In genomic region chr5:10863763-10864383, GRCh38 we compare ENCODE assay signal across 8 cellular contexts.
A peak's percentile ranks its signal among the peaks of the same experiment; 100 is the strongest.
DNase-seq lines count a peak whose midpoint lies in the region; ATAC-seq lines count a peak whose summit lies in the region.

No MANE protein-coding gene starts in this region.

- intact Hi-C loops in activated CD4-positive, alpha-beta T cell treated with anti-CD3 and anti-CD28 coated beads for 36 hours (cut with DNase I, micrococcal nuclease) = loop anchor here in 1 of 2 experiments (2.0 to 10.0 kb wide), 4 partner anchors 167 to 1159 kb away; no protein-coding TSS in a partner anchor

- POLR2A ChIA-PET in activated CD4-positive, alpha-beta T cell treated with anti-CD3 and anti-CD28 coated beads for 36 hours (lab: Charles Lee) = no interaction called here

- no peak overlapping the region for H3K9ac ChIP-seq in mesendoderm (ENCODE audit: low read length)

- H4K8ac ChIP-seq in mesendoderm (ENCODE audit: low read depth, low read length) = no peak overlapping the region

- no peaks in the 10 kb centered on the region for H3K36me3 ChIP-seq in mesendoderm (ENCODE audit: control insufficient read depth, insufficient read depth, low read length)

- H3K4me3 ChIP-seq in mesendoderm (ENCODE audit: low read length) = no peak overlapping the region

- H3K4me1 ChIP-seq in mesendoderm (ENCODE audit: control insufficient read depth, low read depth, low read length) = no peaks in the 10 kb centered on the region

- no peak overlapping the region for H3K23ac ChIP-seq in mesendoderm (ENCODE audit: low read length)

- peaks cover 2% of the 10 kb centered on the region for H3K27me3 Mint-ChIP-seq in activated CD4-positive, alpha-beta T cell treated with anti-CD3 and anti-CD28 coated beads for 36 hours
- H3K27me3 Mint-ChIP-seq in stimulated activated naive CD8-positive, alpha-beta T cell treated with anti-CD3 and anti-CD28 coated beads, Interleukin-15, amount 100 ng/mL, for 72 hours = peaks cover 21% of the 10 kb centered on the region

- no peak overlapping the region for H2AK5ac ChIP-seq in mesendoderm (ENCODE audit: low read length)

- no peaks in the 10 kb centered on the region for H3K79me2 ChIP-seq in mesendoderm (ENCODE audit: control insufficient read depth, insufficient read depth, low read length)

- H3K36me3 Mint-ChIP-seq in activated CD4-positive, alpha-beta T cell treated with anti-CD3 and anti-CD28 coated beads for 36 hours (ENCODE audit: low read depth) = no peaks in the 10 kb centered on the region

- no peak overlapping the region for H3K4ac ChIP-seq in mesendoderm (ENCODE audit: low read depth, low read length)

- no peak overlapping the region for H3K4me3 Mint-ChIP-seq in activated CD4-positive, alpha-beta T cell treated with anti-CD3 and anti-CD28 coated beads for 36 hours
- no peak overlapping the region for H3K4me3 Mint-ChIP-seq in stimulated activated naive CD8-positive, alpha-beta T cell treated with anti-CD3 and anti-CD28 coated beads, Interleukin-15, amount 100 ng/mL, for 72 hours

- no CpG with 5 or more reads among the region's 15 CpGs for WGBS in mesendoderm (ENCODE audit: extremely low coverage, insufficient coverage, low lambda C conversion rate)

- H2BK15ac ChIP-seq in mesendoderm (replicated peaks; ENCODE audit: low read depth) = no peak overlapping the region

- DNase-seq in activated gamma-delta T cell treated with Interleukin-2 at 50 U/mL for 16 hours (peak; percentile 52), activated gamma-delta T cell (lab: John Stamatoyannopoulos, UW) (no peak), NAMALWA (ENCODE audit: low spot score) (peak; percentile 76), dermis blood vessel endothelial cell (peak; percentile 71), mesendoderm (peak; percentile 80)
- DNase-seq in activated CD4-positive, alpha-beta T cell treated with anti-CD3 and anti-CD28 coated beads for 36 hours = peak; percentile 78
- DNase-seq in stimulated activated naive CD8-positive, alpha-beta T cell treated with anti-CD3 and anti-CD28 coated beads, Interleukin-15, amount 100 ng/mL, for 72 hours = peak; percentile 49 to 54

- no peak overlapping the region for H3K4me2 ChIP-seq in mesendoderm (ENCODE audit: low read length)

- H3K27ac Mint-ChIP-seq in activated CD4-positive, alpha-beta T cell treated with anti-CD3 and anti-CD28 coated beads for 36 hours = no peak overlapping the region
- H3K27ac Mint-ChIP-seq in stimulated activated naive CD8-positive, alpha-beta T cell treated with anti-CD3 and anti-CD28 coated beads, Interleukin-15, amount 100 ng/mL, for 72 hours = no peak overlapping the region

- no peaks in the 10 kb centered on the region for H3K9me3 Mint-ChIP-seq in activated CD4-positive, alpha-beta T cell treated with anti-CD3 and anti-CD28 coated beads for 36 hours (ENCODE audit: low read depth)
- no peaks in the 10 kb centered on the region for H3K9me3 Mint-ChIP-seq in stimulated activated naive CD8-positive, alpha-beta T cell treated with anti-CD3 and anti-CD28 coated beads, Interleukin-15, amount 100 ng/mL, for 72 hours

- no peaks in the 10 kb centered on the region for H3K4me1 Mint-ChIP-seq in activated CD4-positive, alpha-beta T cell treated with anti-CD3 and anti-CD28 coated beads for 36 hours
- H3K4me1 Mint-ChIP-seq in stimulated activated naive CD8-positive, alpha-beta T cell treated with anti-CD3 and anti-CD28 coated beads, Interleukin-15, amount 100 ng/mL, for 72 hours = peaks cover 5% of the 10 kb centered on the region

- H2BK5ac ChIP-seq in mesendoderm (ENCODE audit: low read length) = no peak overlapping the region

- peak; percentile 82 for ATAC-seq in HG02623 (IDR thresholded peaks at IDR 0.05; ENCODE audit: unreplicated experiment)
- peak; percentile 74 for ATAC-seq in activated CD4-positive, alpha-beta T cell treated with anti-CD3 and anti-CD28 coated beads for 36 hours
- peak; percentile 73 for ATAC-seq in stimulated activated naive CD8-positive, alpha-beta T cell treated with anti-CD3 and anti-CD28 coated beads, Interleukin-15, amount 100 ng/mL, for 72 hours

- H3K79me1 ChIP-seq in mesendoderm (ENCODE audit: low read length) = no peaks in the 10 kb centered on the region

- no peak overlapping the region for H3K27ac ChIP-seq in mesendoderm (ENCODE audit: low read depth, low read length)

- H3K56ac ChIP-seq in mesendoderm (ENCODE audit: low read length) = no peak overlapping the region

- H3K18ac ChIP-seq in mesendoderm (ENCODE audit: low read length) = no peak overlapping the region

- no peak overlapping the region for H2BK120ac ChIP-seq in mesendoderm (ENCODE audit: low read depth, low read length)

- H3K27me3 ChIP-seq in mesendoderm (ENCODE audit: insufficient read depth, low read length, poor library complexity) = no peaks in the 10 kb centered on the region

- CTCF ChIA-PET in activated CD4-positive, alpha-beta T cell treated with anti-CD3 and anti-CD28 coated beads for 36 hours (lab: Charles Lee) = interaction anchor here (0.6 to 1.1 kb wide), 9 partner anchors 9 to 1152 kb away, joined by 3 to 6 read pairs (median 3); no protein-coding TSS in a partner anchor

- H4K5ac ChIP-seq in mesendoderm (ENCODE audit: low read length) = no peak overlapping the region
